ENCODE assay signal across 1 cellular context in the genomic region with DNA sequence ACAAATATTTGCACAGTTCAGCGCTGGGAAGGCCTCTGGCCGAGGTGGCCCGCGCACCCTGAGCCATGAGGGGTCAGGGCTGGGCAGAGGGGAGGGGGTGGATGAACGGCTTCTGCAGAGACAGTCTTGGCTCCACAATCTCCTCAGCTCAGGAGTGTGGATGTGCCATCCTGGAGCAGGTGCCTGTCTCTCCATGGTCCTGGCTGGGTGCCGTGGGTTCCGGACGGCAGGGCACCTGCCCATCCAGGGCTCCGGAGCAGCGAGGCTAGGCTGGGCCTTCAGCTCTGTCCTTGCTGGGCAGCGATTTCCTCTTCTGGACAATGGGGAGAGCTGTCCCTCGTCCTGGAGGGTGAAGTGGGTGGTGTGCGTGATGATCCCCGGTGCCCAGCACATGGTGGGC.
TF ChIP-seq lines count a peak whose summit lies in the region.

No MANE protein-coding gene starts in this region.

TF ChIP-seq in GM23338, 12 proteins besides CTCF, POLR2A, EP300 and RAD21:
- no peak for TF ChIP-seq ZNF462 (CRISPR knock-in tag; IDR thresholded peaks at IDR 0.05)
- TF ChIP-seq ZNF114 (CRISPR knock-in tag; IDR thresholded peaks at IDR 0.05) = no peak
- TF ChIP-seq CREB1 (CRISPR knock-in tag; IDR thresholded peaks at IDR 0.05; ENCODE audit: low read depth) = no peak
- TF ChIP-seq EZH2phosphoT487 (IDR thresholded peaks at IDR 0.05; ENCODE audit: unreplicated experiment) = no peak
- TF ChIP-seq POLR2AphosphoS5 (IDR thresholded peaks at IDR 0.05; ENCODE audit: low read depth) = no peak
- no peak for TF ChIP-seq JUNB (IDR thresholded peaks at IDR 0.05; ENCODE audit: unreplicated experiment)
- no peak for TF ChIP-seq EZH2 (IDR thresholded peaks at IDR 0.05; ENCODE audit: low read depth, unreplicated experiment)
- no peak for TF ChIP-seq ZNF331 (CRISPR knock-in tag; IDR thresholded peaks at IDR 0.05; ENCODE audit: low read depth)
- no peak for TF ChIP-seq STAT1 (IDR thresholded peaks at IDR 0.05; ENCODE audit: unreplicated experiment)
- TF ChIP-seq NANOG (IDR thresholded peaks at IDR 0.05; ENCODE audit: borderline replicate concordance) = no peak
- TF ChIP-seq, protein P1, sequence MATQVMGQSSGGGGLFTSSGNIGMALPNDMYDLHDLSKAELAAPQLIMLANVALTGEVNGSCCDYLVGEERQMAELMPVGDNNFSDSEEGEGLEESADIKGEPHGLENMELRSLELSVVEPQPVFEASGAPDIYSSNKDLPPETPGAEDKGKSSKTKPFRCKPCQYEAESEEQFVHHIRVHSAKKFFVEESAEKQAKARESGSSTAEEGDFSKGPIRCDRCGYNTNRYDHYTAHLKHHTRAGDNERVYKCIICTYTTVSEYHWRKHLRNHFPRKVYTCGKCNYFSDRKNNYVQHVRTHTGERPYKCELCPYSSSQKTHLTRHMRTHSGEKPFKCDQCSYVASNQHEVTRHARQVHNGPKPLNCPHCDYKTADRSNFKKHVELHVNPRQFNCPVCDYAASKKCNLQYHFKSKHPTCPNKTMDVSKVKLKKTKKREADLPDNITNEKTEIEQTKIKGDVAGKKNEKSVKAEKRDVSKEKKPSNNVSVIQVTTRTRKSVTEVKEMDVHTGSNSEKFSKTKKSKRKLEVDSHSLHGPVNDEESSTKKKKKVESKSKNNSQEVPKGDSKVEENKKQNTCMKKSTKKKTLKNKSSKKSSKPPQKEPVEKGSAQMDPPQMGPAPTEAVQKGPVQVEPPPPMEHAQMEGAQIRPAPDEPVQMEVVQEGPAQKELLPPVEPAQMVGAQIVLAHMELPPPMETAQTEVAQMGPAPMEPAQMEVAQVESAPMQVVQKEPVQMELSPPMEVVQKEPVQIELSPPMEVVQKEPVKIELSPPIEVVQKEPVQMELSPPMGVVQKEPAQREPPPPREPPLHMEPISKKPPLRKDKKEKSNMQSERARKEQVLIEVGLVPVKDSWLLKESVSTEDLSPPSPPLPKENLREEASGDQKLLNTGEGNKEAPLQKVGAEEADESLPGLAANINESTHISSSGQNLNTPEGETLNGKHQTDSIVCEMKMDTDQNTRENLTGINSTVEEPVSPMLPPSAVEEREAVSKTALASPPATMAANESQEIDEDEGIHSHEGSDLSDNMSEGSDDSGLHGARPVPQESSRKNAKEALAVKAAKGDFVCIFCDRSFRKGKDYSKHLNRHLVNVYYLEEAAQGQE (IDR thresholded peaks at IDR 0.05; ENCODE audit: unreplicated experiment) = no peak
- no peak for TF ChIP-seq ETS1 (IDR thresholded peaks at IDR 0.05)
